In the genomic region with DNA sequence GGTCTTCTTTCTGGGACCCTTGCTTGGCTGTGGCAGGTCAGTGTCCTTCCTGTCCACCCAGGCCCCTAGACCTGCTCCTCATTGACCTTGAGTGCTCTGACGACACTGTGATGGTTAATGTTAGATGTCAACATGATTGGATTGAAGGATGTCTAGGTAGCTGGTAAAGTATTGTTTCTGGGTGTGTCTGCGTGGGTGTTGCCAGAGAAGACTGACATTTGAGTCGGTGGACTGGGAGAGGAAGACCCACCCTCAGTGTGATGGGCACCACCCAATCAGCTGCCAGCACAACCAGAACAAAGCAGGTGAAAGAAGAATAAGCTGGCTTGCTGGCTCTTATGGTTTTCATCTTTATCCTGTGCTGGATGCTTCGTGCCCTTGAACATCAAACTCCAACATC, we compare ENCODE assay signal across 40 cellular contexts.
"Had no signal": no experiment of that assay in that cellular context is flagged by ENCODE, and none has a peak within 500 bp of the region (broad histone marks: within the 10 kb centered on the region; RNA-seq: fewer than 3 reads in every experiment).

No MANE protein-coding gene starts in this region.

- H3K4me3 ChIP-seq: adrenal gland, ascending aorta, body of pancreas, breast epithelium, cardiac muscle cell had no signal

- ATAC-seq: activated naive CD4-positive, alpha-beta T cell treated with anti-CD3 and anti-CD28 coated beads, Interleukin-2, amount 50 U/mL, for 72 hours; activated naive CD8-positive, alpha-beta T cell treated with anti-CD3 and anti-CD28 coated beads, Interleukin-2, amount 50 U/mL, for 24 hours; activated T-cell treated with anti-CD3 and anti-CD28 coated beads, Interleukin-2, amount 50 U/mL, for 4 hours; activated T-cell treated with anti-CD3 and anti-CD28 coated beads, Interleukin-2, amount 50 U/mL, for 72 hours; activated T-helper 17 cell treated with anti-CD3 and anti-CD28 coated beads, Interleukin-2, amount 50 U/mL, for 72 hours; body of pancreas had no signal

- H3K36me3 ChIP-seq: adrenal gland, ascending aorta, brain microvascular endothelial cell, breast epithelium, cardiac muscle cell had no signal

- H3K27me3 ChIP-seq: adrenal gland, ascending aorta, body of pancreas, brain microvascular endothelial cell, breast epithelium, cardiac muscle cell had no signal

- H3K27ac ChIP-seq: adrenal gland, ascending aorta, body of pancreas, brain microvascular endothelial cell, breast epithelium, cardiac muscle cell had no signal

- H3K9me3 ChIP-seq: adrenal gland, ascending aorta, body of pancreas, breast epithelium had no signal

- H3K36me3 Mint-ChIP-seq: activated naive CD4-positive, alpha-beta T cell treated with anti-CD3 and anti-CD28 coated beads, Interleukin-2, amount 10 ng/mL, durations not matched to agents 7 days and 5 days; activated naive CD4-positive, alpha-beta T cell treated with anti-CD3 and anti-CD28 coated beads, Interleukin-2, amount 50 U/mL, for 24 hours; activated naive CD4-positive, alpha-beta T cell treated with anti-CD3 and anti-CD28 coated beads, Interleukin-2, amount 50 U/mL, for 72 hours; activated naive CD8-positive, alpha-beta T cell; activated naive CD8-positive, alpha-beta T cell treated with anti-CD3 and anti-CD28 coated beads for 36 hours; activated naive CD8-positive, alpha-beta T cell treated with anti-CD3 and anti-CD28 coated beads, Interleukin-2, amount 10 ng/mL, durations not matched to agents 7 days and 5 days; brain had no signal

- H3K27ac Mint-ChIP-seq: activated naive CD4-positive, alpha-beta T cell treated with anti-CD3 and anti-CD28 coated beads for 36 hours; activated naive CD4-positive, alpha-beta T cell treated with anti-CD3 and anti-CD28 coated beads, Interleukin-2, amount 10 ng/mL, durations not matched to agents 7 days and 5 days; activated naive CD4-positive, alpha-beta T cell treated with anti-CD3 and anti-CD28 coated beads, Interleukin-2, amount 50 U/mL, for 24 hours; activated naive CD4-positive, alpha-beta T cell treated with anti-CD3 and anti-CD28 coated beads, Interleukin-2, amount 50 U/mL, for 72 hours; activated naive CD8-positive, alpha-beta T cell; activated naive CD8-positive, alpha-beta T cell treated with anti-CD3 and anti-CD28 coated beads for 36 hours; activated naive CD8-positive, alpha-beta T cell treated with anti-CD3 and anti-CD28 coated beads, Interleukin-2, amount 10 ng/mL, durations not matched to agents 7 days and 5 days; activated naive CD8-positive, alpha-beta T cell treated with anti-CD3 and anti-CD28 coated beads, Interleukin-2, amount 50 U/mL, for 24 hours; activated T-cell treated with anti-CD3 and anti-CD28 coated beads, Interleukin-2, amount 50 U/mL, for 24 hours; activated T-cell treated with anti-CD3 and anti-CD28 coated beads, Interleukin-2, amount 50 U/mL, for 72 hours; activated T-helper 1 cell treated with anti-CD3 and anti-CD28 coated beads, Interleukin-12 subunit alpha, Interleukin-12 subunit beta, Interleukin-2, Interleukin-4 antibody, amounts not matched to agents 30 ng/mL and 10 ng/mL and 1 ng/mL, durations not matched to agents 14 hours and 24 hours and 36 hours; activated T-helper 17 cell treated with anti-CD3 and anti-CD28 coated beads, Interleukin-2, amount 50 U/mL, for 72 hours; activated T-helper 2 cell treated with anti-CD3 and anti-CD28 coated beads, Interferon-gamma antibody, Interleukin-2, Interleukin-4, amounts not matched to agents 10 μg/mL and 5 μg/mL and 100 μg/mL, durations not matched to agents 14 hours and 24 hours and 36 hours had no signal

- H3K4me3 Mint-ChIP-seq: activated naive CD4-positive, alpha-beta T cell treated with anti-CD3 and anti-CD28 coated beads for 36 hours; activated naive CD4-positive, alpha-beta T cell treated with anti-CD3 and anti-CD28 coated beads, Interleukin-2, amount 10 ng/mL, durations not matched to agents 7 days and 5 days; activated naive CD4-positive, alpha-beta T cell treated with anti-CD3 and anti-CD28 coated beads, Interleukin-2, amount 50 U/mL, for 24 hours; activated naive CD8-positive, alpha-beta T cell; activated naive CD8-positive, alpha-beta T cell treated with anti-CD3 and anti-CD28 coated beads for 36 hours; activated naive CD8-positive, alpha-beta T cell treated with anti-CD3 and anti-CD28 coated beads, Interleukin-2, amount 10 ng/mL, durations not matched to agents 7 days and 5 days; activated naive CD8-positive, alpha-beta T cell treated with anti-CD3 and anti-CD28 coated beads, Interleukin-2, amount 50 U/mL, for 24 hours; activated T-cell treated with anti-CD3 and anti-CD28 coated beads, Interleukin-2, amount 50 U/mL, for 24 hours; activated T-cell treated with anti-CD3 and anti-CD28 coated beads, Interleukin-2, amount 50 U/mL, for 4 hours; activated T-cell treated with anti-CD3 and anti-CD28 coated beads, Interleukin-2, amount 50 U/mL, for 72 hours; activated T-helper 1 cell treated with anti-CD3 and anti-CD28 coated beads, Interleukin-12 subunit alpha, Interleukin-12 subunit beta, Interleukin-2, Interleukin-4 antibody, amounts not matched to agents 30 ng/mL and 10 ng/mL and 1 ng/mL, durations not matched to agents 14 hours and 24 hours and 36 hours; activated T-helper 17 cell treated with anti-CD3 and anti-CD28 coated beads, Interleukin-2, amount 50 U/mL, for 72 hours; brain; central memory CD8-positive, alpha-beta T cell had no signal

- DNase-seq: activated effector memory CD4-positive, alpha-beta T cell treated with anti-CD3 and anti-CD28 coated beads, Interleukin-2, amount 50 U/mL, for 16 hours; activated effector memory CD4-positive, alpha-beta T cell treated with Interleukin-2 at 50 U/mL for 16 hours; activated gamma-delta T cell; activated gamma-delta T cell treated with Interleukin-2 at 50 U/mL for 16 hours; activated naive CD4-positive, alpha-beta T cell; activated naive CD4-positive, alpha-beta T cell treated with anti-CD3 and anti-CD28 coated beads for 36 hours; activated naive CD4-positive, alpha-beta T cell treated with anti-CD3 and anti-CD28 coated beads, Interleukin-2, amount 10 ng/mL, durations not matched to agents 7 days and 5 days; activated naive CD4-positive, alpha-beta T cell treated with anti-CD3 and anti-CD28 coated beads, Interleukin-2, amount 50 U/mL, for 16 hours; activated naive CD4-positive, alpha-beta T cell treated with Interleukin-2 at 50 U/mL for 16 hours; activated naive CD8-positive, alpha-beta T cell treated with anti-CD3 and anti-CD28 coated beads for 36 hours; activated naive CD8-positive, alpha-beta T cell treated with anti-CD3 and anti-CD28 coated beads, Interleukin-2, amount 10 ng/mL, durations not matched to agents 7 days and 5 days; activated naive CD8-positive, alpha-beta T cell treated with anti-CD3 and anti-CD28 coated beads, Interleukin-2, amount 50 U/mL, for 24 hours; activated T-cell treated with anti-CD3 and anti-CD28 coated beads for 4 hours; activated T-cell treated with anti-CD3 and anti-CD28 coated beads, Interleukin-2, amount 50 U/mL, for 1 hour; activated T-cell treated with anti-CD3 and anti-CD28 coated beads, Interleukin-2, amount 50 U/mL, for 24 hours; activated T-cell treated with anti-CD3 and anti-CD28 coated beads, Interleukin-2, amount 50 U/mL, for 4 hours; activated T-cell treated with anti-CD3 and anti-CD28 coated beads, Interleukin-2, amount 50 U/mL, for 48 hours; activated T-cell treated with anti-CD3 and anti-CD28 coated beads, Interleukin-2, amount 50 U/mL, for 72 hours; adrenal gland; amniotic stem cell; amygdala; anterior cingulate cortex; aorta; body of pancreas; brain microvascular endothelial cell; caudate nucleus; central memory CD4-positive, alpha-beta T cell; cerebellar nuclear complex had no signal

- H3K27me3 Mint-ChIP-seq: brain had no signal

- H3K9me3 Mint-ChIP-seq: activated naive CD4-positive, alpha-beta T cell treated with anti-CD3 and anti-CD28 coated beads for 36 hours; activated naive CD4-positive, alpha-beta T cell treated with anti-CD3 and anti-CD28 coated beads, Interleukin-2, amount 10 ng/mL, durations not matched to agents 7 days and 5 days; activated naive CD4-positive, alpha-beta T cell treated with anti-CD3 and anti-CD28 coated beads, Interleukin-2, amount 50 U/mL, for 24 hours; activated naive CD8-positive, alpha-beta T cell treated with anti-CD3 and anti-CD28 coated beads for 36 hours; activated naive CD8-positive, alpha-beta T cell treated with anti-CD3 and anti-CD28 coated beads, Interleukin-2, amount 10 ng/mL, durations not matched to agents 7 days and 5 days; activated naive CD8-positive, alpha-beta T cell treated with anti-CD3 and anti-CD28 coated beads, Interleukin-2, amount 50 U/mL, for 24 hours; activated T-cell treated with anti-CD3 and anti-CD28 coated beads, Interleukin-2, amount 50 U/mL, for 24 hours; activated T-cell treated with anti-CD3 and anti-CD28 coated beads, Interleukin-2, amount 50 U/mL, for 4 hours; activated T-helper 1 cell treated with anti-CD3 and anti-CD28 coated beads, Interleukin-12 subunit alpha, Interleukin-12 subunit beta, Interleukin-2, Interleukin-4 antibody, amounts not matched to agents 30 ng/mL and 10 ng/mL and 1 ng/mL, durations not matched to agents 14 hours and 24 hours and 36 hours; activated T-helper 17 cell treated with anti-CD3 and anti-CD28 coated beads, Interleukin-2, amount 50 U/mL, for 72 hours; activated T-helper 2 cell treated with anti-CD3 and anti-CD28 coated beads, Interferon-gamma antibody, Interleukin-2, Interleukin-4, amounts not matched to agents 10 μg/mL and 5 μg/mL and 100 μg/mL, durations not matched to agents 14 hours and 24 hours and 36 hours; brain had no signal

- H3K4me1 ChIP-seq: adrenal gland, ascending aorta, body of pancreas, breast epithelium had no signal

- FAIRE-seq: astrocyte had no signal
